15 cellular contexts compared by ENCODE assay signal in genomic region chr10:78742406-78742729, GRCh38.
DNase-seq lines count a peak whose midpoint lies in the region; ATAC-seq and TF ChIP-seq lines count a peak whose summit lies in the region.
"Had no signal": no experiment of that assay in that cellular context is flagged by ENCODE, and none has a peak within 500 bp of the region (broad histone marks: within the 10 kb centered on the region; RNA-seq: fewer than 3 reads in every experiment).

No MANE protein-coding gene starts in this region.

- H3K27me3 Mint-ChIP-seq in neural crest cell (ENCODE audit: low read depth) (no peaks in the 10 kb centered on the region), osteocyte (ENCODE audit: unreplicated experiment) (peaks cover 44% of the 10 kb centered on the region)
- H3K27me3 Mint-ChIP-seq in activated CD4-positive, alpha-beta memory T cell treated with anti-CD3 and anti-CD28 coated beads for 36 hours, result peaks cover 3% of the 10 kb centered on the region

- peak overlapping the region in 10 of 12 donors; percentile 52 to 82 (median 70) for H3K27ac ChIP-seq in heart left ventricle
- H3K27ac ChIP-seq in body of pancreas, result peak overlapping the region; percentile 44 to 91 (median 88)
- H3K27ac ChIP-seq in transverse colon, result peak overlapping the region; percentile 24 to 50 (median 38)
- H3K27ac ChIP-seq: PC-9 had no signal

- DNase-seq in heart left ventricle (no peak), cardiac septum (ENCODE audit: low spot score) (no peak), body of pancreas (no peak), neural crest cell (ENCODE audit: low read depth, low spot score) (no peak), transverse colon (no peak), cortex of kidney (lab: John Stamatoyannopoulos, UW) (no peak), osteocyte (ENCODE audit: extremely low spot score, unreplicated experiment) (no peak)
- no peak for DNase-seq in activated CD4-positive, alpha-beta memory T cell treated with anti-CD3 and anti-CD28 coated beads for 36 hours
- DNase-seq: 8988T, KG1, NCI-H1048, NCI-H1436 treated with DMSO at 0.1 percent for 48 hours, NCI-H82, PC-9 had no signal

- in situ Hi-C loops in transverse colon (cut with MboI; ENCODE audit: low pct_ligation_motif_present in 1 of 4, low pct_unique_long_range_greater_than_20kb in 1 of 4, low sequenced_read_pairs in 3 of 4), result no loop called here

- H3K36me3 ChIP-seq in heart left ventricle, result no peaks in the 10 kb centered on the region
- H3K36me3 ChIP-seq in body of pancreas (replicated peaks in 1 of 2; ENCODE audit: insufficient read depth in 1 of 2, low read depth in 2 of 2), result no peaks in the 10 kb centered on the region
- H3K36me3 ChIP-seq in transverse colon, result no peaks in the 10 kb centered on the region

- TF ChIP-seq CTCF in heart left ventricle (IDR thresholded peaks at IDR 0.05), result no peak
- no peak for TF ChIP-seq CTCF in body of pancreas (IDR thresholded peaks at IDR 0.05)
- no peak for TF ChIP-seq CTCF in neural crest cell (conservative IDR thresholded peaks at IDR 0.05)
- no peak for TF ChIP-seq CTCF in transverse colon (IDR thresholded peaks at IDR 0.05)
- TF ChIP-seq CTCF in osteocyte (IDR thresholded peaks at IDR 0.05), result no peak

- WGBS in heart left ventricle, 4 donors, result 95 to 99% (median 98%) methylated on average over 4 to 5 of the region's 5 CpGs
- WGBS in body of pancreas, 2 donors, result 68 to 88% methylated on average over 5 of the region's 5 CpGs
- WGBS in transverse colon (ENCODE audit: low coverage in 1 of 2), 2 donors, result 92% methylated on average over 5 of the region's 5 CpGs; no CpG with 5 or more reads in 1 of the 2 donors

- H3K4me3 ChIP-seq in heart left ventricle (no peak overlapping the region), body of pancreas (no peak overlapping the region), transverse colon (no peak overlapping the region)
- H3K4me3 ChIP-seq: GM12878, PC-9 had no signal

- H3K27ac Mint-ChIP-seq in neural crest cell (ENCODE audit: unreplicated experiment) (peak overlapping the region; percentile 85), osteocyte (ENCODE audit: unreplicated experiment) (no peak overlapping the region)
- H3K27ac Mint-ChIP-seq in activated CD4-positive, alpha-beta memory T cell treated with anti-CD3 and anti-CD28 coated beads for 36 hours, result no peak overlapping the region

- CTCF ChIA-PET in activated CD4-positive, alpha-beta memory T cell treated with anti-CD3 and anti-CD28 coated beads for 36 hours (lab: Charles Lee), result no interaction called here

- ATAC-seq in heart left ventricle, result no peak
- ATAC-seq in body of pancreas, result no peak
- ATAC-seq: GM12878 had no signal

- H3K27me3 ChIP-seq in heart left ventricle (no peaks in the 10 kb centered on the region), body of pancreas (no peaks in the 10 kb centered on the region), transverse colon (no peaks in the 10 kb centered on the region)

- H3K9me3 ChIP-seq in heart left ventricle, result no peaks in the 10 kb centered on the region
- no peaks in the 10 kb centered on the region for H3K9me3 ChIP-seq in body of pancreas
- no peaks in the 10 kb centered on the region for H3K9me3 ChIP-seq in transverse colon

- intact Hi-C loops in heart left ventricle (cut with DNase I), result no loop called here
- intact Hi-C loops in cardiac septum (cut with DNase I), result no loop called here
- intact Hi-C loops in body of pancreas (cut with DNase I), result no loop called here
- intact Hi-C loops in transverse colon (cut with DNase I; ENCODE audit: low total_unique reads), result no loop called here
- intact Hi-C loops in activated CD4-positive, alpha-beta memory T cell treated with anti-CD3 and anti-CD28 coated beads for 36 hours (cut with micrococcal nuclease), result no loop called here

- H3K4me3 Mint-ChIP-seq in neural crest cell (no peak overlapping the region), osteocyte (ENCODE audit: unreplicated experiment) (no peak overlapping the region)
- H3K4me3 Mint-ChIP-seq in activated CD4-positive, alpha-beta memory T cell treated with anti-CD3 and anti-CD28 coated beads for 36 hours, result no peak overlapping the region

- TF ChIP-seq POLR2A in heart left ventricle (IDR thresholded peaks at IDR 0.05) (no peak), body of pancreas (IDR thresholded peaks at IDR 0.05) (no peak), transverse colon (IDR thresholded peaks at IDR 0.05) (no peak)

- TF ChIP-seq EP300 in transverse colon (IDR thresholded peaks at IDR 0.05; ENCODE audit: low read depth), result no peak

- no peaks in the 10 kb centered on the region for H3K9me3 Mint-ChIP-seq in neural crest cell
- no peaks in the 10 kb centered on the region for H3K9me3 Mint-ChIP-seq in activated CD4-positive, alpha-beta memory T cell treated with anti-CD3 and anti-CD28 coated beads for 36 hours
- no peaks in the 10 kb centered on the region for H3K9me3 Mint-ChIP-seq in osteocyte (ENCODE audit: unreplicated experiment)

- H3K4me1 ChIP-seq in heart left ventricle (peaks cover 5 to 72% (median 39%) of the 10 kb centered on the region in 12 donors), body of pancreas (peaks cover 77% of the 10 kb centered on the region), transverse colon (peaks cover 4 to 33% (median 6%) of the 10 kb centered on the region in 4 donors)

- H3K36me3 Mint-ChIP-seq in neural crest cell (ENCODE audit: low read depth) (no peaks in the 10 kb centered on the region), osteocyte (ENCODE audit: unreplicated experiment) (no peaks in the 10 kb centered on the region)
- H3K36me3 Mint-ChIP-seq in activated CD4-positive, alpha-beta memory T cell treated with anti-CD3 and anti-CD28 coated beads for 36 hours, result no peaks in the 10 kb centered on the region

- H3K4me1 Mint-ChIP-seq in neural crest cell (peaks cover 47% of the 10 kb centered on the region), osteocyte (ENCODE audit: unreplicated experiment) (peaks cover 25% of the 10 kb centered on the region)
- peaks cover 7% of the 10 kb centered on the region for H3K4me1 Mint-ChIP-seq in activated CD4-positive, alpha-beta memory T cell treated with anti-CD3 and anti-CD28 coated beads for 36 hours (ENCODE audit: low read depth)

- POLR2A ChIA-PET in activated CD4-positive, alpha-beta memory T cell treated with anti-CD3 and anti-CD28 coated beads for 36 hours (lab: Charles Lee), result no interaction called here

Comparison
In these comparisons a context has a peak if more than half of its experiments do, and no peak if none do; other contexts are left out.
1. H3K27ac ChIP-seq: peak in every context shown above with its lines; median percentile 88 in body of pancreas; 70 in heart left ventricle; 38 in transverse colon.